Comparison of ENCODE assay signal across 8 cellular contexts in the genomic region with DNA sequence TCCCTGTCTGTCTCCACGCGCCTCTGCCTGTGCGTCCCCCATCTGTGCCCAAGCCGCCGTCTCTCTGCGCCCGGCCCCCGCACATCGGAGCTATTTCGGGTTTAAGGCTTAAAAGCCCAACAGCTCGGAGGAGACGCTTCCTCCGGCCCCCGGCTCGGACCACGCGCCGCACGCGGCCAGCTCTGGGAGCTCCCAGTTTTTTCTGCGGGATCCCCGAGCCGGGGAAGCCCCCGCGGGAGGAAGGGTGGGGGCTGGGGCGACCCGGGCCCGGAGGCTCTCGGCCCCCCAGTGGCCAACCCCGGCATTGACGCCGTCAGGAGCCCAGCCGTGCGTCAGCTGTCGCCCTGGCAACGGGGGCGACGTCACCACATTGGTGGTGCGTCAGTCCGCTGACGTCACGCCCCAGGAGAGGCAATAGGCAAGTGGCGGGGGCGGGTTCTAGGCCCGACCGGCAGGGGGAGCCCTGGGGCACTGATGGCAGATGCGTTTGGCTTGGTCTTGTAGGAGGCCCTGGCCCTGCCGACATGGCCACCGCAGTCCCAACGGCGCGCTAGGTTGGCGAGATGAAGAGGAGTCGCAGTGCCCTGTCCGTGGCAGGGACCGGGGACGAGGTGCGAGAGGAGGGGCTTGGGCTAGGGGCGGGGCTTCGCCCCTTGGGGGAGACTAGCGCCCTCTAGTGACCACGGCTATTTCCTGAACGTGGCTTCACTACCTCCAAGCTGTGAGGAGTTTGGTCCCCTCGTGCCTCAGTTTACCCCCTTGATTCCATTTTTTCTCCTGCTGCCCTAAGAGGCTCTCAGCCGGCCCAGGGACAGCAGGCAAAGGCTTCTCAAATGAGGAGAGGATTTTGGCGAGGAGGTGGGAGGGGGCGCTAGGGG. TPM values are rescaled to one million over a fixed set of nuclear protein-coding genes. Genes with fewer than 3 reads are reported as not detected.
A peak's percentile ranks its signal among the peaks of the same experiment; 100 is the strongest.
DNase-seq lines count a peak whose midpoint lies in the region; ATAC-seq, FAIRE-seq and TF ChIP-seq lines count a peak whose summit lies in the region.

No MANE protein-coding gene starts in this region.

- CTCF ChIA-PET in RWPE1 (lab: Yijun Ruan, JAX), result interaction anchor here (0.5 to 3.3 kb wide), 25 partner anchors 9 to 660 kb away, joined by 3 to 32 read pairs (median 4); partner anchors contain the start of genes CDC37, ICAM5 and KRI1

- POLR2A ChIA-PET in RWPE1 (lab: Yijun Ruan, JAX; ENCODE audit: low non-redundant PET), result no interaction called here

- H3K9me3 ChIP-seq in neuron (ENCODE audit: low read length), result peaks cover 5% of the 10 kb centered on the region

- peak; percentile 59 for TF ChIP-seq CTCF in D721Med (IDR thresholded peaks at IDR 0.05; ENCODE audit: insufficient read depth, missing control alignments)
- peak; percentile 93 for TF ChIP-seq CTCF in RWPE1 (conservative IDR thresholded peaks at IDR 0.05; ENCODE audit: low read depth)
- peak; percentile 71 for TF ChIP-seq CTCF in fibroblast of villous mesenchyme (IDR thresholded peaks at IDR 0.05; ENCODE audit: insufficient read depth, low read depth, low read length)

- H3K27ac ChIP-seq in RWPE1, result peak overlapping the region; percentile 18; the same call in 1 of the 2 replicates

- peak overlapping the region; percentile 85 for H2AFZ ChIP-seq in neuron (ENCODE audit: low read depth, low read length)

- H3K4me3 ChIP-seq in fibroblast of villous mesenchyme (ENCODE audit: low read depth, low read length), result peak overlapping the region; percentile 72
- H3K4me3 ChIP-seq in neuron (ENCODE audit: low read length), result peak overlapping the region; percentile 46

- H3K36me3 ChIP-seq in neuron (ENCODE audit: insufficient read depth, low read length), result no peaks in the 10 kb centered on the region

- peaks cover 50% of the 10 kb centered on the region for H3K27me3 ChIP-seq in neuron (ENCODE audit: insufficient read depth, low read length)

- DNase-seq in D721Med (ENCODE audit: insufficient read length, low spot score), result peak; percentile 88
- peak; percentile 88 for DNase-seq in KG1 (lab: John Stamatoyannopoulos, UW)
- peak; percentile 90 for DNase-seq in RWPE1 (ENCODE audit: low spot score)
- DNase-seq in activated T-helper 9 cell treated with anti-CD3 and anti-CD28 coated beads, Interleukin-2, amount 50 U/mL, for 16 hours (ENCODE audit: low read depth), result peak; percentile 92
- peak; percentile 89 for DNase-seq in fibroblast of villous mesenchyme (ENCODE audit: low read depth)
- DNase-seq in stromal cell of bone marrow (ENCODE audit: low read depth), result peak; percentile 69

- ATAC-seq in GM21423 (IDR thresholded peaks at IDR 0.05; ENCODE audit: unreplicated experiment), result peak; percentile 49

- no peak for FAIRE-seq in D721Med (lab: Jason Lieb, UNC)

- peaks cover 29% of the 10 kb centered on the region for H3K4me1 ChIP-seq in neuron (ENCODE audit: insufficient read depth, low read length)

RNA-seq across cellular contexts. Expression of gene PDE4A, which starts 3.7 kb away (rescaled TPM):
- 3.9 and 4.8 TPM in 2 replicates for total RNA-seq in fibroblast of villous mesenchyme

RNA-seq across cellular contexts. Expression of gene CDC37, which starts 13.3 kb away (rescaled TPM):
- 140 and 164 TPM in 2 replicates for total RNA-seq in fibroblast of villous mesenchyme

RNA-seq across cellular contexts. Expression of gene TYK2, which starts 36.2 kb away (rescaled TPM):
- 83.8 and 96.6 TPM in 2 replicates for total RNA-seq in fibroblast of villous mesenchyme

Comparison
In these comparisons a context has a peak if more than half of its experiments do, and no peak if none do; other contexts are left out.
1. Peak in every context shown above with its lines: DNase-seq, ATAC-seq, H3K4me3 ChIP-seq and H3K27ac ChIP-seq.